ENCODE assay signal across 8 cellular contexts in the genomic region with DNA sequence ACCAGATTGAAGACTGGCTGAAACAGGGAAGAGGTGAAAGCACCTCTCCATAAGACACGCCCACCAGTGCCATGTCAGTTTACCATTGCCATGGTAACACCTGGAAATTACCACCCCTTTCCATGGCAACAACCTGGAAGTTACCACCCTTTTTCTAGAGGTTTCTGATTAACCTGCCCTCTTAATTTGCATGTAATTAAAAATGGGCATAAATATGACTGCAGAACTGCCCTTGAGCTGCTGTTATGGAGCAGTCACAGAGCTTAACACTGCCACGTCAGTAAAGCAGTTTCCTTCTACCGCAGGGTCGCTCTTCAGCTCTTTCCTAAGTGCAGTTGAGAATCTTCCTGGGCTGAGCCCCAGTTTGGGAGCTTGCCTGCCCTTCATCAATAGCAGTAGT. TPM values are rescaled to one million over a fixed set of nuclear protein-coding genes. Genes with fewer than 3 reads are reported as not detected.
DNase-seq lines count a peak whose midpoint lies in the region; ATAC-seq lines count a peak whose summit lies in the region.

No MANE protein-coding gene starts in this region.

- peak; percentile 41 for ATAC-seq in HG03159 (IDR thresholded peaks at IDR 0.05; ENCODE audit: unreplicated experiment)

- DNase-seq in stimulated activated CD4-positive, alpha-beta T cell treated with anti-CD3 and anti-CD28 coated beads, Interleukin-2, amount 100 ng/mL, for 4 hours (ENCODE audit: low read depth), result peak; percentile 37
- no peak for DNase-seq in stimulated activated CD4-positive, alpha-beta T cell treated with anti-CD3 and anti-CD28 coated beads, Interleukin-1b, Interleukin-23, amount 100 ng/mL, for 48 hours
- DNase-seq in activated T-helper 1 cell treated with Interleukin-2 at 50 U/mL for 16 hours (ENCODE audit: low read depth) (peak; percentile 29), mesenteric fat pad (ENCODE audit: low spot score) (peak; percentile 11), iPS-NIHi7 (ENCODE audit: extremely low spot score) (no peak), mucosa of gallbladder (ENCODE audit: low spot score) (no peak), SHP77 treated with DMSO at 0.1 percent for 48 hours (lab: John Stamatoyannopoulos, UW) (no peak)

RNA-seq across cellular contexts. Expression of gene RASSF3, which starts 55.2 kb away (rescaled TPM):
- 90.6 TPM for total RNA-seq in mesenteric fat pad
- total RNA-seq in mucosa of gallbladder, result 130 TPM

Comparison
In these comparisons a context has a peak if more than half of its experiments do, and no peak if none do; other contexts are left out.
1. DNase-seq: peak in stimulated activated CD4-positive, alpha-beta T cell treated with anti-CD3 and anti-CD28 coated beads, Interleukin-2, amount 100 ng/mL, for 4 hours (single experiment), activated T-helper 1 cell treated with Interleukin-2 at 50 U/mL for 16 hours (single experiment) and mesenteric fat pad (single experiment); none in stimulated activated CD4-positive, alpha-beta T cell treated with anti-CD3 and anti-CD28 coated beads, Interleukin-1b, Interleukin-23, amount 100 ng/mL, for 48 hours (single experiment), iPS-NIHi7 (single experiment), mucosa of gallbladder (single experiment) and SHP77 treated with DMSO at 0.1 percent for 48 hours (single experiment).